ENCODE assay signal across 19 cellular contexts in genomic region chr18:23924813-23925212, GRCh38.
DNase-seq lines count a peak whose midpoint lies in the region; ATAC-seq, FAIRE-seq and TF ChIP-seq lines count a peak whose summit lies in the region.
"Had no signal": no experiment of that assay in that cellular context is flagged by ENCODE, and none has a peak within 500 bp of the region (broad histone marks: within the 10 kb centered on the region; RNA-seq: fewer than 3 reads in every experiment).

No MANE protein-coding gene starts in this region.

- peaks cover 5% of the 10 kb centered on the region for H3K36me3 Mint-ChIP-seq in astrocyte (ENCODE audit: low read depth, unreplicated experiment)

- no peaks in the 10 kb centered on the region for H3K9me3 ChIP-seq in astrocyte (ENCODE audit: insufficient read depth, low read depth, low read length)
- H3K9me3 ChIP-seq: Caco-2, thyroid gland had no signal

- H3K4me1 ChIP-seq in astrocyte (ENCODE audit: insufficient read depth, low read length): no peaks in the 10 kb centered on the region
- H3K4me1 ChIP-seq: Caco-2, thyroid gland had no signal

- H3K4me1 Mint-ChIP-seq in astrocyte (ENCODE audit: low read depth, unreplicated experiment): no peaks in the 10 kb centered on the region

- no peak for FAIRE-seq in astrocyte (lab: Jason Lieb, UNC)
- FAIRE-seq: GM18507, HepG2 had no signal

- no peaks in the 10 kb centered on the region for H3K9me3 Mint-ChIP-seq in astrocyte (ENCODE audit: unreplicated experiment)
- H3K9me3 Mint-ChIP-seq: activated T-cell treated with anti-CD3 and anti-CD28 coated beads, Interleukin-2, amount 50 U/mL, for 72 hours had no signal

- H3K4me3 ChIP-seq in AG10803 (ENCODE audit: low read length) (no peak overlapping the region), astrocyte (ENCODE audit: insufficient read depth, low read depth, low read length) (no peak overlapping the region)
- H3K4me3 ChIP-seq: thyroid gland had no signal

- H4K20me1 ChIP-seq in astrocyte (ENCODE audit: insufficient read depth, low read length): no peaks in the 10 kb centered on the region

- H2AFZ ChIP-seq in astrocyte (ENCODE audit: low read depth, low read length): no peak overlapping the region

- DNase-seq in AG10803 (ENCODE audit: low read depth) (peak; percentile 80), HS-5 (ENCODE audit: low read depth) (peak; percentile 16), astrocyte (ENCODE audit: low read depth) (peak; percentile 59), iris pigment epithelial cell (ENCODE audit: low read depth) (peak; percentile 49), NCI-H774 (lab: John Stamatoyannopoulos, UW) (no peak), Kasumi-1 (lab: John Stamatoyannopoulos, UW) (no peak), KG1 (lab: John Stamatoyannopoulos, UW) (no peak)
- DNase-seq: activated CD4-positive, alpha-beta T cell treated with anti-CD3 and anti-CD28 coated beads, Interleukin-2, amount 50 U/mL, for 4 hours; activated T-cell treated with anti-CD3 and anti-CD28 coated beads, Interleukin-2, amount 50 U/mL, for 72 hours; Caco-2; cortex of kidney; NCI-H1105 treated with DMSO at 0.1 percent for 48 hours; SHP77; stimulated activated CD4-positive, alpha-beta T cell treated with anti-CD3 and anti-CD28 coated beads, Interleukin-2, amount 100 ng/mL, for 48 hours; thyroid gland had no signal

- no peaks in the 10 kb centered on the region for H3K36me3 ChIP-seq in astrocyte (ENCODE audit: insufficient read depth, low read length)
- H3K36me3 ChIP-seq: thyroid gland had no signal

- H3K27me3 Mint-ChIP-seq in astrocyte (ENCODE audit: low read depth, unreplicated experiment): peaks cover 7% of the 10 kb centered on the region

- H3K27me3 ChIP-seq in astrocyte (ENCODE audit: insufficient read depth, low read length): peaks cover 4% of the 10 kb centered on the region
- H3K27me3 ChIP-seq: thyroid gland had no signal

- no peak overlapping the region for H3K9ac ChIP-seq in astrocyte (ENCODE audit: low read length)

- no peak for ATAC-seq in GM19324 (IDR thresholded peaks at IDR 0.05; ENCODE audit: low FRiP score, unreplicated experiment)
- ATAC-seq: activated T-cell treated with anti-CD3 and anti-CD28 coated beads, Interleukin-2, amount 50 U/mL, for 72 hours; HepG2; sciatic nerve had no signal

- H3K27ac ChIP-seq in astrocyte (ENCODE audit: low read depth, low read length): no peak overlapping the region
- H3K27ac ChIP-seq: thyroid gland had no signal

- H3K4me3 Mint-ChIP-seq in astrocyte (ENCODE audit: unreplicated experiment): no peak overlapping the region
- H3K4me3 Mint-ChIP-seq: activated T-cell treated with anti-CD3 and anti-CD28 coated beads, Interleukin-2, amount 50 U/mL, for 72 hours had no signal

- no peaks in the 10 kb centered on the region for H3K79me2 ChIP-seq in astrocyte (ENCODE audit: insufficient read depth, low read length)

- no peak for TF ChIP-seq CTCF in AG10803 (conservative IDR thresholded peaks at IDR 0.05; ENCODE audit: low read length)
- TF ChIP-seq CTCF in astrocyte (IDR thresholded peaks at IDR 0.05; ENCODE audit: insufficient read depth, low read depth, low read length): no peak

- H3K4me2 ChIP-seq in astrocyte (ENCODE audit: low read length): no peak overlapping the region

- H3K27ac Mint-ChIP-seq in astrocyte (ENCODE audit: unreplicated experiment): no peak overlapping the region
- H3K27ac Mint-ChIP-seq: activated T-cell treated with anti-CD3 and anti-CD28 coated beads, Interleukin-2, amount 50 U/mL, for 72 hours had no signal

Comparison
In these comparisons a context has a peak if more than half of its experiments do, and no peak if none do; other contexts are left out.
1. DNase-seq: peak in AG10803 (single experiment), HS-5 (single experiment), astrocyte (single experiment) and iris pigment epithelial cell (single experiment); none in NCI-H774 (single experiment), Kasumi-1 (0 of 2) and KG1 (single experiment).